Comparison of ENCODE assay signal across 1 cellular context in the genomic region with DNA sequence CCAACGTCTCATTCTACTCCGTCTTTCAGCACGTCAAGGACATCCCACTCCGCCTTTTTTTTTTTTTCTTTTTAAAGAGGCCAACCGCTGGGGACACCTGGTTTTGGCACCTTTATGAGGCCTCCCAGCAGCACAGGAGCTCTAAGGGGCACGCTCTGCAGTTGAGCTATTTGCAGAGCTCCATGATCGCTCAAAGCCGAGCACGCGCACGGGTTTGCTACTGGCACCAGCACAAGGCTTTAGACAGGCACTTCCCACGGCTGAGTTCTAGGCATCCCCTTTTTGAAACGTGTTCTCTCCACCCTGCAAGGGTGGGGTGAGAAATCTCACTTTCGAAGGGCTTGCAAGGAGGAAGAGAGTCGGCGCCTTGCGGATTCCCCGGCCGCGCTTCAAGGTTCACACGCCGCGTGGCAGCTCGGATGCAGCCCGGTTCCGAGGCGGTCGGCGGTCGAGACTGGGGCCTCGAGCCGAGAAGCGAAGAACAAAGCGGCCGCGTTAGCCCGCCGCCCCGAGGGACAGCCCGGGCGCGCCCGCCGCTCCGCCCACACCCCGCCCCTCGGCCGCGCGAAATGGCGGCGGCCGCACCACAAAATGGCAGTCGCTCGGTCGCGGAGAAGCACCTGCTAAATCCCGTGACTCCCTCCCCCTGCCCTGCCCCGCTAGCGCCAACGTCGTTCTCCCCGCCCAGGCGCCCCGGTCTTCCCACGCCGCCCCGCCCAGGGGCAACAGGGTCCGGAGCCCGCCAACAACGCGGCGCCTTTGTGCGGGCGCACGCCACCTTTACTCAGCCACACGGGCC.
TF ChIP-seq lines count a peak whose summit lies in the region.

No MANE protein-coding gene starts in this region.

TF ChIP-seq in K562, 482 proteins besides CTCF, POLR2A, EP300 and RAD21 (continued from another document and continues in another):
- TF ChIP-seq, protein P1, sequence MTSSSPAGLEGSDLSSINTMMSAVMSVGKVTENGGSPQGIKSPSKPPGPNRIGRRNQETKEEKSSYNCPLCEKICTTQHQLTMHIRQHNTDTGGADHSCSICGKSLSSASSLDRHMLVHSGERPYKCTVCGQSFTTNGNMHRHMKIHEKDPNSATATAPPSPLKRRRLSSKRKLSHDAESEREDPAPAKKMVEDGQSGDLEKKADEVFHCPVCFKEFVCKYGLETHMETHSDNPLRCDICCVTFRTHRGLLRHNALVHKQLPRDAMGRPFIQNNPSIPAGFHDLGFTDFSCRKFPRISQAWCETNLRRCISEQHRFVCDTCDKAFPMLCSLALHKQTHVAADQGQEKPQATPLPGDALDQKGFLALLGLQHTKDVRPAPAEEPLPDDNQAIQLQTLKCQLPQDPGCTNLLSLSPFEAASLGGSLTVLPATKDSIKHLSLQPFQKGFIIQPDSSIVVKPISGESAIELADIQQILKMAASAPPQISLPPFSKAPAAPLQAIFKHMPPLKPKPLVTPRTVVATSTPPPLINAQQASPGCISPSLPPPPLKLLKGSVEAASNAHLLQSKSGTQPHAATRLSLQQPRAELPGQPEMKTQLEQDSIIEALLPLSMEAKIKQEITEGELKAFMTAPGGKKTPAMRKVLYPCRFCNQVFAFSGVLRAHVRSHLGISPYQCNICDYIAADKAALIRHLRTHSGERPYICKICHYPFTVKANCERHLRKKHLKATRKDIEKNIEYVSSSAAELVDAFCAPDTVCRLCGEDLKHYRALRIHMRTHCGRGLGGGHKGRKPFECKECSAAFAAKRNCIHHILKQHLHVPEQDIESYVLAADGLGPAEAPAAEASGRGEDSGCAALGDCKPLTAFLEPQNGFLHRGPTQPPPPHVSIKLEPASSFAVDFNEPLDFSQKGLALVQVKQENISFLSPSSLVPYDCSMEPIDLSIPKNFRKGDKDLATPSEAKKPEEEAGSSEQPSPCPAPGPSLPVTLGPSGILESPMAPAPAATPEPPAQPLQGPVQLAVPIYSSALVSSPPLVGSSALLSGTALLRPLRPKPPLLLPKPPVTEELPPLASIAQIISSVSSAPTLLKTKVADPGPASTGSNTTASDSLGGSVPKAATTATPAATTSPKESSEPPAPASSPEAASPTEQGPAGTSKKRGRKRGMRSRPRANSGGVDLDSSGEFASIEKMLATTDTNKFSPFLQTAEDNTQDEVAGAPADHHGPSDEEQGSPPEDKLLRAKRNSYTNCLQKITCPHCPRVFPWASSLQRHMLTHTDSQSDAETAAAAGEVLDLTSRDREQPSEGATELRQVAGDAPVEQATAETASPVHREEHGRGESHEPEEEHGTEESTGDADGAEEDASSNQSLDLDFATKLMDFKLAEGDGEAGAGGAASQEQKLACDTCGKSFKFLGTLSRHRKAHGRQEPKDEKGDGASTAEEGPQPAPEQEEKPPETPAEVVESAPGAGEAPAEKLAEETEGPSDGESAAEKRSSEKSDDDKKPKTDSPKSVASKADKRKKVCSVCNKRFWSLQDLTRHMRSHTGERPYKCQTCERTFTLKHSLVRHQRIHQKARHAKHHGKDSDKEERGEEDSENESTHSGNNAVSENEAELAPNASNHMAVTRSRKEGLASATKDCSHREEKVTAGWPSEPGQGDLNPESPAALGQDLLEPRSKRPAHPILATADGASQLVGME (CRISPR knock-in tag; IDR thresholded peaks at IDR 0.05) = 0 out of 2 replicates have a peak, but pooled peaks have one; percentile 66
- TF ChIP-seq PHB2 (IDR thresholded peaks at IDR 0.05; ENCODE audit: low read depth) = no peak
- TF ChIP-seq KLF10 (CRISPR knock-in tag; IDR thresholded peaks at IDR 0.05) = no peak
- TF ChIP-seq ZC3H4 (CRISPR knock-in tag; IDR thresholded peaks at IDR 0.05; ENCODE audit: borderline replicate concordance) = peak; percentile 69
- TF ChIP-seq TCF7 (IDR thresholded peaks at IDR 0.05; ENCODE audit: borderline replicate concordance) = peak; percentile 94
- TF ChIP-seq CREM (IDR thresholded peaks at IDR 0.05; ENCODE audit: low read depth) = peak; percentile 86
- peak; percentile 61; the same call in 1 of the 2 replicates for TF ChIP-seq JUN (IDR thresholded peaks at IDR 0.05; ENCODE audit: borderline replicate concordance, low read depth, low read length)
- no peak for TF ChIP-seq JUN (CRISPR knock-in tag; IDR thresholded peaks at IDR 0.05; ENCODE audit: borderline replicate concordance)
- no peak for TF ChIP-seq RFX7 (CRISPR knock-in tag; IDR thresholded peaks at IDR 0.05)
- TF ChIP-seq MTF1 (CRISPR knock-in tag; IDR thresholded peaks at IDR 0.05; ENCODE audit: borderline replicate concordance) = no peak
- 0 out of 2 replicates have a peak, but pooled peaks have one; percentile 33 for TF ChIP-seq SIN3B (IDR thresholded peaks at IDR 0.05; ENCODE audit: low read depth)
- peak; percentile 83 for TF ChIP-seq DMBX1 (CRISPR knock-in tag; IDR thresholded peaks at IDR 0.05; ENCODE audit: borderline replicate concordance)
- TF ChIP-seq, protein P2, sequence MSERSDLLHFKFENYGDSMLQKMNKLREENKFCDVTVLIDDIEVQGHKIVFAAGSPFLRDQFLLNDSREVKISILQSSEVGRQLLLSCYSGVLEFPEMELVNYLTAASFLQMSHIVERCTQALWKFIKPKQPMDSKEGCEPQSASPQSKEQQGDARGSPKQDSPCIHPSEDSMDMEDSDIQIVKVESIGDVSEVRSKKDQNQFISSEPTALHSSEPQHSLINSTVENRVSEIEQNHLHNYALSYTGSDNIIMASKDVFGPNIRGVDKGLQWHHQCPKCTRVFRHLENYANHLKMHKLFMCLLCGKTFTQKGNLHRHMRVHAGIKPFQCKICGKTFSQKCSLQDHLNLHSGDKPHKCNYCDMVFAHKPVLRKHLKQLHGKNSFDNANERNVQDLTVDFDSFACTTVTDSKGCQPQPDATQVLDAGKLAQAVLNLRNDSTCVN (CRISPR knock-in tag; IDR thresholded peaks at IDR 0.05) = no peak
- no peak for TF ChIP-seq DACH1 (IDR thresholded peaks at IDR 0.05; ENCODE audit: partially characterized antibody)
- TF ChIP-seq, protein P3, sequence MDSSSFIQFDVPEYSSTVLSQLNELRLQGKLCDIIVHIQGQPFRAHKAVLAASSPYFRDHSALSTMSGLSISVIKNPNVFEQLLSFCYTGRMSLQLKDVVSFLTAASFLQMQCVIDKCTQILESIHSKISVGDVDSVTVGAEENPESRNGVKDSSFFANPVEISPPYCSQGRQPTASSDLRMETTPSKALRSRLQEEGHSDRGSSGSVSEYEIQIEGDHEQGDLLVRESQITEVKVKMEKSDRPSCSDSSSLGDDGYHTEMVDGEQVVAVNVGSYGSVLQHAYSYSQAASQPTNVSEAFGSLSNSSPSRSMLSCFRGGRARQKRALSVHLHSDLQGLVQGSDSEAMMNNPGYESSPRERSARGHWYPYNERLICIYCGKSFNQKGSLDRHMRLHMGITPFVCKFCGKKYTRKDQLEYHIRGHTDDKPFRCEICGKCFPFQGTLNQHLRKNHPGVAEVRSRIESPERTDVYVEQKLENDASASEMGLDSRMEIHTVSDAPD (CRISPR knock-in tag; IDR thresholded peaks at IDR 0.05) = no peak
- peak; percentile 20; the same call in 1 of the 2 replicates for TF ChIP-seq ATF1 (CRISPR knock-in tag; IDR thresholded peaks at IDR 0.05)
- TF ChIP-seq ATF1 (tag; IDR thresholded peaks at IDR 0.05) = peak; percentile 88
- no peak for TF ChIP-seq ZNF57 (CRISPR knock-in tag; IDR thresholded peaks at IDR 0.05)
- peak; percentile 64 for TF ChIP-seq SOX6 (IDR thresholded peaks at IDR 0.05)
- TF ChIP-seq, protein P4, sequence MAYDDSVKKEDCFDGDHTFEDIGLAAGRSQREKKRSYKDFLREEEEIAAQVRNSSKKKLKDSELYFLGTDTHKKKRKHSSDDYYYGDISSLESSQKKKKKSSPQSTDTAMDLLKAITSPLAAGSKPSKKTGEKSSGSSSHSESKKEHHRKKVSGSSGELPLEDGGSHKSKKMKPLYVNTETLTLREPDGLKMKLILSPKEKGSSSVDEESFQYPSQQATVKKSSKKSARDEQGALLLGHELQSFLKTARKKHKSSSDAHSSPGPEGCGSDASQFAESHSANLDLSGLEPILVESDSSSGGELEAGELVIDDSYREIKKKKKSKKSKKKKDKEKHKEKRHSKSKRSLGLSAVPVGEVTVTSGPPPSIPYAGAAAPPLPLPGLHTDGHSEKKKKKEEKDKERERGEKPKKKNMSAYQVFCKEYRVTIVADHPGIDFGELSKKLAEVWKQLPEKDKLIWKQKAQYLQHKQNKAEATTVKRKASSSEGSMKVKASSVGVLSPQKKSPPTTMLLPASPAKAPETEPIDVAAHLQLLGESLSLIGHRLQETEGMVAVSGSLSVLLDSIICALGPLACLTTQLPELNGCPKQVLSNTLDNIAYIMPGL (CRISPR knock-in tag; IDR thresholded peaks at IDR 0.05) = 0 out of 2 replicates have a peak, but pooled peaks have one; percentile 60
- TF ChIP-seq MEIS2 (IDR thresholded peaks at IDR 0.05; ENCODE audit: partially characterized antibody) = peak; percentile 93
- no peak for TF ChIP-seq BDP1 (IDR thresholded peaks at IDR 0.05; ENCODE audit: insufficient read depth, insufficient read length)
- TF ChIP-seq ZNF134 (CRISPR knock-in tag; conservative IDR thresholded peaks at IDR 0.05) = peak; percentile 48; the same call in 1 of the 2 replicates
- TF ChIP-seq, protein P5, sequence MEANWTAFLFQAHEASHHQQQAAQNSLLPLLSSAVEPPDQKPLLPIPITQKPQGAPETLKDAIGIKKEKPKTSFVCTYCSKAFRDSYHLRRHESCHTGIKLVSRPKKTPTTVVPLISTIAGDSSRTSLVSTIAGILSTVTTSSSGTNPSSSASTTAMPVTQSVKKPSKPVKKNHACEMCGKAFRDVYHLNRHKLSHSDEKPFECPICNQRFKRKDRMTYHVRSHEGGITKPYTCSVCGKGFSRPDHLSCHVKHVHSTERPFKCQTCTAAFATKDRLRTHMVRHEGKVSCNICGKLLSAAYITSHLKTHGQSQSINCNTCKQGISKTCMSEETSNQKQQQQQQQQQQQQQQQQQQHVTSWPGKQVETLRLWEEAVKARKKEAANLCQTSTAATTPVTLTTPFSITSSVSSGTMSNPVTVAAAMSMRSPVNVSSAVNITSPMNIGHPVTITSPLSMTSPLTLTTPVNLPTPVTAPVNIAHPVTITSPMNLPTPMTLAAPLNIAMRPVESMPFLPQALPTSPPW (CRISPR knock-in tag; IDR thresholded peaks at IDR 0.05) = peak; percentile 94
- TF ChIP-seq HDAC6 (IDR thresholded peaks at IDR 0.05; ENCODE audit: low read depth, low read length) = no peak
- 0 out of 2 replicates have a peak, but pooled peaks have one; percentile 22 for TF ChIP-seq CAMTA2 (CRISPR knock-in tag; conservative IDR thresholded peaks at IDR 0.05)
- TF ChIP-seq, protein P6, sequence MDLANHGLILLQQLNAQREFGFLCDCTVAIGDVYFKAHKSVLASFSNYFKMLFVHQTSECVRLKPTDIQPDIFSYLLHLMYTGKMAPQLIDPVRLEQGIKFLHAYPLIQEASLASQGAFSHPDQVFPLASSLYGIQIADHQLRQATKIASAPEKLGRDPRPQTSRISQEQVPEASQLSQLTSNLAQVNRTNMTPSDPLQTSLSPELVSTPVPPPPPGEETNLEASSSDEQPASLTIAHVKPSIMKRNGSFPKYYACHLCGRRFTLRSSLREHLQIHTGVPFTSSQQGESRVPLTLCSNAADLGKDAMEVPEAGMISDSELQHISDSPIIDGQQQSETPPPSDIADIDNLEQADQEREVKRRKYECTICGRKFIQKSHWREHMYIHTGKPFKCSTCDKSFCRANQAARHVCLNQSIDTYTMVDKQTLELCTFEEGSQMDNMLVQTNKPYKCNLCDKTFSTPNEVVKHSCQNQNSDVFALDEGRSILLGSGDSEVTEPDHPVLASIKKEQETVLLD (IDR thresholded peaks at IDR 0.05) = peak; percentile 82; the same call in 1 of the 2 replicates
- no peak for TF ChIP-seq SRSF7 (optimal IDR thresholded peaks at IDR 0.05; ENCODE audit: low read depth, low read length)
- TF ChIP-seq NCOA1 (IDR thresholded peaks at IDR 0.05; ENCODE audit: low read depth) = peak; percentile 27; the same call in 1 of the 2 replicates
- TF ChIP-seq RFX5 (IDR thresholded peaks at IDR 0.05; ENCODE audit: low read depth, low read length) = no peak
- peak; percentile 77; the same call in 1 of the 2 replicates for TF ChIP-seq ZBTB17 (CRISPR knock-in tag; IDR thresholded peaks at IDR 0.05)
- peak; percentile 7; the same call in 1 of the 2 replicates for TF ChIP-seq MEF2A (IDR thresholded peaks at IDR 0.05; ENCODE audit: control insufficient read depth, low read depth, low read length)
- TF ChIP-seq, protein P7, sequence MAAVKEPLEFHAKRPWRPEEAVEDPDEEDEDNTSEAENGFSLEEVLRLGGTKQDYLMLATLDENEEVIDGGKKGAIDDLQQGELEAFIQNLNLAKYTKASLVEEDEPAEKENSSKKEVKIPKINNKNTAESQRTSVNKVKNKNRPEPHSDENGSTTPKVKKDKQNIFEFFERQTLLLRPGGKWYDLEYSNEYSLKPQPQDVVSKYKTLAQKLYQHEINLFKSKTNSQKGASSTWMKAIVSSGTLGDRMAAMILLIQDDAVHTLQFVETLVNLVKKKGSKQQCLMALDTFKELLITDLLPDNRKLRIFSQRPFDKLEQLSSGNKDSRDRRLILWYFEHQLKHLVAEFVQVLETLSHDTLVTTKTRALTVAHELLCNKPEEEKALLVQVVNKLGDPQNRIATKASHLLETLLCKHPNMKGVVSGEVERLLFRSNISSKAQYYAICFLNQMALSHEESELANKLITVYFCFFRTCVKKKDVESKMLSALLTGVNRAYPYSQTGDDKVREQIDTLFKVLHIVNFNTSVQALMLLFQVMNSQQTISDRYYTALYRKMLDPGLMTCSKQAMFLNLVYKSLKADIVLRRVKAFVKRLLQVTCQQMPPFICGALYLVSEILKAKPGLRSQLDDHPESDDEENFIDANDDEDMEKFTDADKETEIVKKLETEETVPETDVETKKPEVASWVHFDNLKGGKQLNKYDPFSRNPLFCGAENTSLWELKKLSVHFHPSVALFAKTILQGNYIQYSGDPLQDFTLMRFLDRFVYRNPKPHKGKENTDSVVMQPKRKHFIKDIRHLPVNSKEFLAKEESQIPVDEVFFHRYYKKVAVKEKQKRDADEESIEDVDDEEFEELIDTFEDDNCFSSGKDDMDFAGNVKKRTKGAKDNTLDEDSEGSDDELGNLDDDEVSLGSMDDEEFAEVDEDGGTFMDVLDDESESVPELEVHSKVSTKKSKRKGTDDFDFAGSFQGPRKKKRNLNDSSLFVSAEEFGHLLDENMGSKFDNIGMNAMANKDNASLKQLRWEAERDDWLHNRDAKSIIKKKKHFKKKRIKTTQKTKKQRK (IDR thresholded peaks at IDR 0.05; ENCODE audit: borderline replicate concordance, low read depth, low read length) = no peak
- TF ChIP-seq, protein P8, sequence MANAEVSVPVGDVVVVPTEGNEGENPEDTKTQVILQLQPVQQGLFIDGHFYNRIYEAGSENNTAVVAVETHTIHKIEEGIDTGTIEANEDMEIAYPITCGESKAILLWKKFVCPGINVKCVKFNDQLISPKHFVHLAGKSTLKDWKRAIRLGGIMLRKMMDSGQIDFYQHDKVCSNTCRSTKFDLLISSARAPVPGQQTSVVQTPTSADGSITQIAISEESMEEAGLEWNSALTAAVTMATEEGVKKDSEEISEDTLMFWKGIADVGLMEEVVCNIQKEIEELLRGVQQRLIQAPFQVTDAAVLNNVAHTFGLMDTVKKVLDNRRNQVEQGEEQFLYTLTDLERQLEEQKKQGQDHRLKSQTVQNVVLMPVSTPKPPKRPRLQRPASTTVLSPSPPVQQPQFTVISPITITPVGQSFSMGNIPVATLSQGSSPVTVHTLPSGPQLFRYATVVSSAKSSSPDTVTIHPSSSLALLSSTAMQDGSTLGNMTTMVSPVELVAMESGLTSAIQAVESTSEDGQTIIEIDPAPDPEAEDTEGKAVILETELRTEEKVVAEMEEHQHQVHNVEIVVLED (CRISPR knock-in tag; IDR thresholded peaks at IDR 0.05) = peak; percentile 63
- peak; percentile 74 for TF ChIP-seq HCFC1 (IDR thresholded peaks at IDR 0.05; ENCODE audit: low read depth, low read length)
- TF ChIP-seq THRAP3 (IDR thresholded peaks at IDR 0.05; ENCODE audit: borderline replicate concordance) = no peak
- no peak for TF ChIP-seq HMG20B (CRISPR knock-in tag; IDR thresholded peaks at IDR 0.05)
- TF ChIP-seq SUPT5H (IDR thresholded peaks at IDR 0.05) = peak; percentile 87
- TF ChIP-seq CBX3 (IDR thresholded peaks at IDR 0.05; ENCODE audit: borderline replicate concordance in 1 of 2, low read length in 2 of 2) = peak in 1 of 2 experiments; percentile 72; a peak in 2 of 3 replicates
- TF ChIP-seq HIVEP1 (CRISPR knock-in tag; IDR thresholded peaks at IDR 0.05) = 0 out of 2 replicates have a peak, but pooled peaks have one; percentile 36
